8 cellular contexts compared by ENCODE assay signal in genomic region chr19:10086904-10087256, GRCh38. TPM values are rescaled to one million over a fixed set of nuclear protein-coding genes. Genes with fewer than 3 reads are reported as not detected.
DNase-seq lines count a peak whose midpoint lies in the region; TF ChIP-seq lines count a peak whose summit lies in the region.

No MANE protein-coding gene starts in this region.

- H3K27ac ChIP-seq in CD8-positive, alpha-beta memory T cell (ENCODE audit: low read depth, low read length): peak overlapping the region; percentile 82
- no peak overlapping the region for H3K27ac ChIP-seq in neural progenitor cell

- no peaks in the 10 kb centered on the region for H3F3A ChIP-seq in neural progenitor cell (ENCODE audit: low read depth)

- peak overlapping the region; percentile 77 to 96 (median 85) for H3K4me3 Mint-ChIP-seq in CD8-positive, alpha-beta memory T cell
- peak overlapping the region; percentile 58 for H3K4me3 Mint-ChIP-seq in neural progenitor cell

- H3K4me1 ChIP-seq in CD8-positive, alpha-beta memory T cell (ENCODE audit: insufficient read depth, low read length): peaks cover 9% of the 10 kb centered on the region
- H3K4me1 ChIP-seq in endocrine pancreas (ENCODE audit: control insufficient read depth, insufficient read depth, low read length) (no peaks in the 10 kb centered on the region), neural progenitor cell (peaks cover 6% of the 10 kb centered on the region)

- POLR2A ChIA-PET in CD8-positive, alpha-beta memory T cell (lab: Charles Lee): no interaction called here

- no peaks in the 10 kb centered on the region for H3K27me3 ChIP-seq in CD8-positive, alpha-beta memory T cell (ENCODE audit: insufficient read depth, low read length, poor library complexity, severe bottlenecking)
- no peaks in the 10 kb centered on the region for H3K27me3 ChIP-seq in endocrine pancreas (ENCODE audit: control insufficient read depth, insufficient read depth, low read length)
- H3K27me3 ChIP-seq in neural progenitor cell: peaks cover 57% of the 10 kb centered on the region

- peak overlapping the region; percentile 95 for H2AFZ ChIP-seq in neural progenitor cell (replicated peaks)

- H3K4me3 ChIP-seq in CD8-positive, alpha-beta memory T cell (ENCODE audit: low read length): peak overlapping the region; percentile 88
- H3K4me3 ChIP-seq in WI38 (ENCODE audit: low read depth, low read length): peak overlapping the region; percentile 79
- H3K4me3 ChIP-seq in endocrine pancreas (ENCODE audit: control insufficient read depth, insufficient read depth, low read length): no peak overlapping the region
- H3K4me3 ChIP-seq in neural progenitor cell: peak overlapping the region; percentile 72

- H4K20me1 ChIP-seq in neural progenitor cell (ENCODE audit: low read depth): no peaks in the 10 kb centered on the region

- no peaks in the 10 kb centered on the region for H3K9me3 Mint-ChIP-seq in CD8-positive, alpha-beta memory T cell
- peaks cover 4% of the 10 kb centered on the region for H3K9me3 Mint-ChIP-seq in neural progenitor cell

- H3K27ac Mint-ChIP-seq in CD8-positive, alpha-beta memory T cell: peak overlapping the region; percentile 47 to 92 (median 84)
- no peak overlapping the region for H3K27ac Mint-ChIP-seq in neural progenitor cell

- peak in 4 of 5 donors; percentile 32 to 67 (median 34) for DNase-seq in CD8-positive, alpha-beta memory T cell
- peak; percentile 21 for DNase-seq in neural progenitor cell (ENCODE audit: low spot score)
- DNase-seq in GM19240 (ENCODE audit: insufficient read length, low spot score): no peak
- no peak for DNase-seq in COLO829 (ENCODE audit: low spot score)
- DNase-seq in DMS79 (lab: John Stamatoyannopoulos, UW): no peak
- DNase-seq in GDM1 (lab: John Stamatoyannopoulos, UW): no peak

- no peaks in the 10 kb centered on the region for H3K9me3 ChIP-seq in CD8-positive, alpha-beta memory T cell (ENCODE audit: low read length)
- no peaks in the 10 kb centered on the region for H3K9me3 ChIP-seq in endocrine pancreas (ENCODE audit: control insufficient read depth, low read length)
- H3K9me3 ChIP-seq in neural progenitor cell (ENCODE audit: low read depth): no peaks in the 10 kb centered on the region

- H3K9ac ChIP-seq in endocrine pancreas (ENCODE audit: control insufficient read depth, insufficient read depth, low read length) (peak overlapping the region; percentile 90), neural progenitor cell (no peak overlapping the region)

- no peaks in the 10 kb centered on the region for H3K79me2 ChIP-seq in neural progenitor cell (ENCODE audit: low read depth)

- CTCF ChIA-PET in CD8-positive, alpha-beta memory T cell (lab: Charles Lee): no interaction called here

- peaks cover 14 to 25% (median 17%) of the 10 kb centered on the region in 3 donors for H3K4me1 Mint-ChIP-seq in CD8-positive, alpha-beta memory T cell
- H3K4me1 Mint-ChIP-seq in neural progenitor cell: no peaks in the 10 kb centered on the region

- peaks cover 0 to 35% (median 4%) of the 10 kb centered on the region in 3 donors for H3K36me3 Mint-ChIP-seq in CD8-positive, alpha-beta memory T cell
- no peaks in the 10 kb centered on the region for H3K36me3 Mint-ChIP-seq in neural progenitor cell

- H3K27me3 Mint-ChIP-seq in CD8-positive, alpha-beta memory T cell: no peaks in the 10 kb centered on the region
- H3K27me3 Mint-ChIP-seq in neural progenitor cell (ENCODE audit: insufficient read depth, low read depth): peaks cover 32% of the 10 kb centered on the region

- TF ChIP-seq CTCF in WI38 (IDR thresholded peaks at IDR 0.05; ENCODE audit: low read depth, low read length) (no peak), neural progenitor cell (IDR thresholded peaks at IDR 0.05) (no peak)

- peaks cover 6% of the 10 kb centered on the region for H3K36me3 ChIP-seq in CD8-positive, alpha-beta memory T cell (ENCODE audit: insufficient read depth, low read length)
- H3K36me3 ChIP-seq in endocrine pancreas (ENCODE audit: control insufficient read depth, insufficient read depth, low read length) (peaks cover 3% of the 10 kb centered on the region), neural progenitor cell (no peaks in the 10 kb centered on the region)

- peak overlapping the region; percentile 93 for H3K4me2 ChIP-seq in neural progenitor cell

RNA-seq across cellular contexts. Expression of gene SHFL, which starts 0.8 kb away (rescaled TPM):
- 10 to 100 TPM; 41.5 to 45.2 TPM for total RNA-seq in CD8-positive, alpha-beta memory T cell
- 68.1 TPM for polyA plus RNA-seq in CD8-positive, alpha-beta memory T cell
- 0.15 and 2.0 TPM in 2 replicates for total RNA-seq in neural progenitor cell (ENCODE audit: low replicate concordance)

RNA-seq across cellular contexts. Expression of gene ANGPTL6, which starts 15.6 kb away (rescaled TPM):
- 1 to 10 TPM; 6.6 to 7.7 TPM for total RNA-seq in CD8-positive, alpha-beta memory T cell
- polyA plus RNA-seq in CD8-positive, alpha-beta memory T cell: 0.35 TPM
- 0.09 TPM in 1 of 2 replicates, not detected in the other for total RNA-seq in neural progenitor cell (ENCODE audit: low replicate concordance)

RNA-seq across cellular contexts. Expression of gene PPAN, which starts 19.3 kb away (rescaled TPM):
- 100 to 1,000 TPM; 273 to 284 TPM for total RNA-seq in CD8-positive, alpha-beta memory T cell
- polyA plus RNA-seq in CD8-positive, alpha-beta memory T cell: 47.4 TPM
- total RNA-seq in neural progenitor cell (ENCODE audit: low replicate concordance): 6.6 and 23.3 TPM in 2 replicates

RNA-seq across cellular contexts. Expression of gene P2RY11, which starts 24.6 kb away (rescaled TPM):
- total RNA-seq in CD8-positive, alpha-beta memory T cell: 10 to 100 TPM; 53.7 to 58.1 TPM
- polyA plus RNA-seq in CD8-positive, alpha-beta memory T cell: 7.4 TPM
- 2.2 TPM in 1 of 2 replicates, not detected in the other for total RNA-seq in neural progenitor cell (ENCODE audit: low replicate concordance)

RNA-seq across cellular contexts. Expression of gene EIF3G, which starts 32.8 kb away (rescaled TPM):
- 100 to 1,000 TPM; 336 to 348 TPM for total RNA-seq in CD8-positive, alpha-beta memory T cell
- polyA plus RNA-seq in CD8-positive, alpha-beta memory T cell: 259 TPM
- 170 and 215 TPM in 2 replicates for total RNA-seq in neural progenitor cell (ENCODE audit: low replicate concordance)

Comparison
In these comparisons a context has a peak if more than half of its experiments do, and no peak if none do; other contexts are left out.
1. DNase-seq: peak in CD8-positive, alpha-beta memory T cell (4 of 5) and neural progenitor cell (single experiment); none in GM19240 (single experiment), COLO829 (single experiment), DMS79 (single experiment) and GDM1 (single experiment).
2. RNA of gene SHFL, which starts 0.8 kb away (total RNA-seq): 41.5 to 45.2 TPM in CD8-positive, alpha-beta memory T cell; 0.15 to 2.0 TPM in neural progenitor cell; every median in the first group is over 10 times any median in the second.
3. RNA of gene PPAN, which starts 19.3 kb away (total RNA-seq): 273 to 284 TPM in CD8-positive, alpha-beta memory T cell; 6.6 to 23.3 TPM in neural progenitor cell; every median in the first group is over 10 times any median in the second.